Comparison of ENCODE assay signal across 26 cellular contexts in genomic region chr7:95245828-95246227, GRCh38.
"Had no signal": no experiment of that assay in that cellular context is flagged by ENCODE, and none has a peak within 500 bp of the region (broad histone marks: within the 10 kb centered on the region; RNA-seq: fewer than 3 reads in every experiment).

No MANE protein-coding gene starts in this region.

- ATAC-seq: activated CD4-positive, alpha-beta T cell treated with anti-CD3 and anti-CD28 coated beads for 36 hours; effector memory CD8-positive, alpha-beta T cell; natural killer cell; right cardiac atrium; stimulated activated naive B cell treated with anti-CD40 and anti-IgM and Interleukin-4, amounts not matched to agents 10 μg/mL and 1 μg/mL and 100 μg/mL, for 72 hours had no signal

- H3K27me3 Mint-ChIP-seq: activated B cell treated with CpG ODN at 0.5 μM for 24 hours; effector memory CD8-positive, alpha-beta T cell; stimulated activated naive B cell treated with anti-CD40 and anti-IgM and Interleukin-4, amounts not matched to agents 10 μg/mL and 1 μg/mL and 100 μg/mL, for 72 hours had no signal

- H3K36me3 ChIP-seq: breast epithelium, colonic mucosa, esophagus muscularis mucosa, left ventricle myocardium inferior, pancreas, tibial artery had no signal

- H3K4me1 ChIP-seq: breast epithelium, colonic mucosa, left ventricle myocardium inferior, tibial artery had no signal

- H3K27ac ChIP-seq: breast epithelium, colonic mucosa, esophagus muscularis mucosa, left ventricle myocardium inferior, pancreas, skin epidermis, tibial artery had no signal

- H3K27me3 ChIP-seq: breast epithelium, colonic mucosa, dorsolateral prefrontal cortex, esophagus muscularis mucosa, pancreas, tibial artery had no signal

- H3K9me3 ChIP-seq: breast epithelium, colonic mucosa, esophagus muscularis mucosa, left ventricle myocardium inferior, pancreas, tibial artery had no signal

- H3K9me3 Mint-ChIP-seq: activated B cell treated with CpG ODN at 0.5 μM for 24 hours; activated naive CD4-positive, alpha-beta T cell treated with anti-CD3 and anti-CD28 coated beads for 36 hours; activated naive CD8-positive, alpha-beta T cell treated with anti-CD3 and anti-CD28 coated beads, Interleukin-2, amount 10 ng/mL, durations not matched to agents 7 days and 5 days; central memory CD8-positive, alpha-beta T cell; effector memory CD8-positive, alpha-beta T cell; natural killer cell; stimulated activated naive B cell treated with anti-CD40 and anti-IgM and Interleukin-4, amounts not matched to agents 10 μg/mL and 1 μg/mL and 100 μg/mL, for 72 hours had no signal

- H3K4me1 Mint-ChIP-seq: activated B cell treated with CpG ODN at 0.5 μM for 24 hours; activated CD4-positive, alpha-beta T cell treated with anti-CD3 and anti-CD28 coated beads for 36 hours; activated naive CD8-positive, alpha-beta T cell treated with anti-CD3 and anti-CD28 coated beads, Interleukin-2, amount 10 ng/mL, durations not matched to agents 7 days and 5 days; central memory CD8-positive, alpha-beta T cell; natural killer cell had no signal

- H3K27ac Mint-ChIP-seq: activated B cell treated with CpG ODN at 0.5 μM for 24 hours; activated CD4-positive, alpha-beta T cell treated with anti-CD3 and anti-CD28 coated beads for 36 hours; activated naive CD4-positive, alpha-beta T cell treated with anti-CD3 and anti-CD28 coated beads for 36 hours; activated naive CD8-positive, alpha-beta T cell treated with anti-CD3 and anti-CD28 coated beads, Interleukin-2, amount 10 ng/mL, durations not matched to agents 7 days and 5 days; effector memory CD8-positive, alpha-beta T cell; natural killer cell; stimulated activated naive B cell treated with anti-CD40 and anti-IgM and Interleukin-4, amounts not matched to agents 10 μg/mL and 1 μg/mL and 100 μg/mL, for 72 hours had no signal

- H3K4me3 Mint-ChIP-seq: activated B cell treated with CpG ODN at 0.5 μM for 24 hours; activated CD4-positive, alpha-beta T cell treated with anti-CD3 and anti-CD28 coated beads for 36 hours; activated naive CD4-positive, alpha-beta T cell treated with anti-CD3 and anti-CD28 coated beads for 36 hours; activated naive CD8-positive, alpha-beta T cell treated with anti-CD3 and anti-CD28 coated beads, Interleukin-2, amount 10 ng/mL, durations not matched to agents 7 days and 5 days; central memory CD8-positive, alpha-beta T cell; effector memory CD8-positive, alpha-beta T cell; natural killer cell; stimulated activated naive B cell treated with anti-CD40 and anti-IgM and Interleukin-4, amounts not matched to agents 10 μg/mL and 1 μg/mL and 100 μg/mL, for 72 hours had no signal

- H3K4me3 ChIP-seq: colonic mucosa, esophagus muscularis mucosa, left ventricle myocardium inferior, pancreas, skin epidermis, tibial artery had no signal

- DNase-seq: activated B cell treated with CpG ODN at 0.5 μM for 24 hours; activated CD4-positive, alpha-beta T cell treated with anti-CD3 and anti-CD28 coated beads for 36 hours; activated CD4-positive, alpha-beta T cell treated with anti-CD3 and anti-CD28 coated beads, Interleukin-2, amount 50 U/mL, for 4 hours; activated effector memory CD4-positive, alpha-beta T cell treated with Interleukin-2 at 50 U/mL for 16 hours; activated naive CD4-positive, alpha-beta T cell treated with anti-CD3 and anti-CD28 coated beads for 36 hours; activated naive CD8-positive, alpha-beta T cell treated with anti-CD3 and anti-CD28 coated beads, Interleukin-2, amount 10 ng/mL, durations not matched to agents 7 days and 5 days; activated T-cell treated with anti-CD3 and anti-CD28 coated beads, Interleukin-2, amount 50 U/mL, for 48 hours; amniotic stem cell; colonic mucosa; dorsolateral prefrontal cortex; effector memory CD8-positive, alpha-beta T cell; hippocampal formation; kidney glomerular epithelial cell; left ventricle myocardium inferior; midbrain; natural killer cell; pancreas; stimulated activated CD4-positive, alpha-beta T cell treated with anti-CD3 and anti-CD28 coated beads, Interleukin-2, amount 100 ng/mL, for 24 hours; stimulated activated naive B cell treated with anti-CD40 and anti-IgM and Interleukin-4, amounts not matched to agents 10 μg/mL and 1 μg/mL and 100 μg/mL, for 72 hours; T-helper 9 cell; tibial artery had no signal

- H3K36me3 Mint-ChIP-seq: activated naive CD8-positive, alpha-beta T cell treated with anti-CD3 and anti-CD28 coated beads, Interleukin-2, amount 10 ng/mL, durations not matched to agents 7 days and 5 days; natural killer cell; stimulated activated naive B cell treated with anti-CD40 and anti-IgM and Interleukin-4, amounts not matched to agents 10 μg/mL and 1 μg/mL and 100 μg/mL, for 72 hours had no signal
